In the genomic region with DNA sequence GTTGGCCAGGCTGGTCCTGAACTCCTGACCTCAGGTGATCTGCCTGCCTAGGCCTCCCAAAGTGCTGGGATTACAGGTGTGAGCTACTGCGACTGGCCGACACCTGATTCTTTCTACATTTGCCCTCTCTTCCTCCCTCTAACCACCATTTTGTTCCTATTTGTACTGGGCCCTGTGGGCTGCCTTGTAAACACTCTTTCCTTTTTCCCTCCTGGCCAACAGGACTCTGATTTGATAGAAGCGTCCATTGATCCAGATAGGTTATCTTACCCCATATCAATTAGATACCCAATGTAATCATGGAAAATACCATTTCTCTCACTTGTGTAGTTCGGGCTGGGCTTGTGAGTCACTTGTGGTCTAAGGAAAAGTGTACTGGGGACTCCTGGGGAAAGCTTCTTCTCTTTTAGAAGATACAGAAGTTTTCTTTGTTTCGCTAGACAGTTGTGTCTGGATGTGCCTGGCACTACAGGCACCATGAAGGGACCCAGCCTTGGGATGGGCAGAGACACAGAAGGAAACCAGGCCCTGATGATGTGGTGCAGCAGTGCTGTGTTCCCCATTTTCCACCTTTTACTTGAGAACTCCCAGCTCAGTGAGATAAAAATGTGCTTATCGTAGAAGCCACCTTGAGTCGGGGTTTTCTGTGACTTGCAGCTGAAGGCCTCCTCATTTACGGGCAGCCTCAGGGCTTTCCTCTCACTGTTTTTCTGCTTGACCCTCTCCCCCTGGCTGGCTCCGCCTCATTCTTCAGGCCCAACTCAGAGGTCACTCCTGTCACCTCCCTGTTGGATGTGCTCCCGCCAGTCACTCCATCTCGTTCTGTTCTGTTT, we compare ENCODE assay signal across 1 cellular context.
TF ChIP-seq lines count a peak whose summit lies in the region.

No MANE protein-coding gene starts in this region.

TF ChIP-seq in K562, 482 proteins besides CTCF, POLR2A, EP300 and RAD21 (continued from another document and continues in another):
- TF ChIP-seq, protein P1, sequence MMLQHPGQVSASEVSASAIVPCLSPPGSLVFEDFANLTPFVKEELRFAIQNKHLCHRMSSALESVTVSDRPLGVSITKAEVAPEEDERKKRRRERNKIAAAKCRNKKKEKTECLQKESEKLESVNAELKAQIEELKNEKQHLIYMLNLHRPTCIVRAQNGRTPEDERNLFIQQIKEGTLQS (IDR thresholded peaks at IDR 0.05): peak; percentile 66
- TF ChIP-seq, protein P1 (CRISPR knock-in tag; conservative IDR thresholded peaks at IDR 0.05): peak; percentile 45; the same call in 1 of the 2 replicates
- TF ChIP-seq MTA1 (IDR thresholded peaks at IDR 0.05; ENCODE audit: borderline replicate concordance): peak; percentile 79; the same call in 1 of the 2 replicates
- TF ChIP-seq, protein P2, sequence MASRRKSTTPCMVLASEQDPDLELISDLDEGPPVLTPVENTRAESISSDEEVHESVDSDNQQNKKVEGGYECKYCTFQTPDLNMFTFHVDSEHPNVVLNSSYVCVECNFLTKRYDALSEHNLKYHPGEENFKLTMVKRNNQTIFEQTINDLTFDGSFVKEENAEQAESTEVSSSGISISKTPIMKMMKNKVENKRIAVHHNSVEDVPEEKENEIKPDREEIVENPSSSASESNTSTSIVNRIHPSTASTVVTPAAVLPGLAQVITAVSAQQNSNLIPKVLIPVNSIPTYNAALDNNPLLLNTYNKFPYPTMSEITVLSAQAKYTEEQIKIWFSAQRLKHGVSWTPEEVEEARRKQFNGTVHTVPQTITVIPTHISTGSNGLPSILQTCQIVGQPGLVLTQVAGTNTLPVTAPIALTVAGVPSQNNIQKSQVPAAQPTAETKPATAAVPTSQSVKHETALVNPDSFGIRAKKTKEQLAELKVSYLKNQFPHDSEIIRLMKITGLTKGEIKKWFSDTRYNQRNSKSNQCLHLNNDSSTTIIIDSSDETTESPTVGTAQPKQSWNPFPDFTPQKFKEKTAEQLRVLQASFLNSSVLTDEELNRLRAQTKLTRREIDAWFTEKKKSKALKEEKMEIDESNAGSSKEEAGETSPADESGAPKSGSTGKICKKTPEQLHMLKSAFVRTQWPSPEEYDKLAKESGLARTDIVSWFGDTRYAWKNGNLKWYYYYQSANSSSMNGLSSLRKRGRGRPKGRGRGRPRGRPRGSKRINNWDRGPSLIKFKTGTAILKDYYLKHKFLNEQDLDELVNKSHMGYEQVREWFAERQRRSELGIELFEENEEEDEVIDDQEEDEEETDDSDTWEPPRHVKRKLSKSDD (conservative IDR thresholded peaks at IDR 0.05; ENCODE audit: low read length): no peak
- no peak for TF ChIP-seq ZNF507 (tag; conservative IDR thresholded peaks at IDR 0.05)
- TF ChIP-seq POLR3G (IDR thresholded peaks at IDR 0.05; ENCODE audit: extremely low read depth, insufficient read length, insufficient replicate concordance): no peak
- peak; percentile 63; the same call in 1 of the 2 replicates for TF ChIP-seq FOXJ2 (tag; IDR thresholded peaks at IDR 0.05)
- TF ChIP-seq BACH1 (tag; IDR thresholded peaks at IDR 0.05): peak; percentile 68; the same call in 1 of the 2 replicates
- no peak for TF ChIP-seq ZNF717 (CRISPR knock-in tag; IDR thresholded peaks at IDR 0.05)
- no peak for TF ChIP-seq KAT7 (CRISPR knock-in tag; IDR thresholded peaks at IDR 0.05; ENCODE audit: borderline replicate concordance)
- peak; percentile 84 for TF ChIP-seq HDAC2 (IDR thresholded peaks at IDR 0.05)
- TF ChIP-seq, protein P3, sequence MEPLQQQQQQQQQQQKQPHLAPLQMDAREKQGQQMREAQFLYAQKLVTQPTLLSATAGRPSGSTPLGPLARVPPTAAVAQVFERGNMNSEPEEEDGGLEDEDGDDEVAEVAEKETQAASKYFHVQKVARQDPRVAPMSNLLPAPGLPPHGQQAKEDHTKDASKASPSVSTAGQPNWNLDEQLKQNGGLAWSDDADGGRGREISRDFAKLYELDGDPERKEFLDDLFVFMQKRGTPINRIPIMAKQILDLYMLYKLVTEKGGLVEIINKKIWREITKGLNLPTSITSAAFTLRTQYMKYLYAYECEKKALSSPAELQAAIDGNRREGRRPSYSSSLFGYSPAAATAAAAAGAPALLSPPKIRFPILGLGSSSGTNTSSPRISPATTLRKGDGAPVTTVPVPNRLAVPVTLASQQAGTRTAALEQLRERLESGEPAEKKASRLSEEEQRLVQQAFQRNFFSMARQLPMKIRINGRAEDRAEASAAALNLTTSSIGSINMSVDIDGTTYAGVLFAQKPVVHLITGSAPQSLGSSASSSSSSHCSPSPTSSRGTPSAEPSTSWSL (CRISPR knock-in tag; IDR thresholded peaks at IDR 0.05; ENCODE audit: borderline replicate concordance): no peak
- TF ChIP-seq SMARCA4 (IDR thresholded peaks at IDR 0.05): peak; percentile 97
- no peak for TF ChIP-seq SP1 (CRISPR knock-in tag; IDR thresholded peaks at IDR 0.05)
- TF ChIP-seq NUFIP1 (IDR thresholded peaks at IDR 0.05; ENCODE audit: partially characterized antibody): peak; percentile 39
- TF ChIP-seq, protein P4, sequence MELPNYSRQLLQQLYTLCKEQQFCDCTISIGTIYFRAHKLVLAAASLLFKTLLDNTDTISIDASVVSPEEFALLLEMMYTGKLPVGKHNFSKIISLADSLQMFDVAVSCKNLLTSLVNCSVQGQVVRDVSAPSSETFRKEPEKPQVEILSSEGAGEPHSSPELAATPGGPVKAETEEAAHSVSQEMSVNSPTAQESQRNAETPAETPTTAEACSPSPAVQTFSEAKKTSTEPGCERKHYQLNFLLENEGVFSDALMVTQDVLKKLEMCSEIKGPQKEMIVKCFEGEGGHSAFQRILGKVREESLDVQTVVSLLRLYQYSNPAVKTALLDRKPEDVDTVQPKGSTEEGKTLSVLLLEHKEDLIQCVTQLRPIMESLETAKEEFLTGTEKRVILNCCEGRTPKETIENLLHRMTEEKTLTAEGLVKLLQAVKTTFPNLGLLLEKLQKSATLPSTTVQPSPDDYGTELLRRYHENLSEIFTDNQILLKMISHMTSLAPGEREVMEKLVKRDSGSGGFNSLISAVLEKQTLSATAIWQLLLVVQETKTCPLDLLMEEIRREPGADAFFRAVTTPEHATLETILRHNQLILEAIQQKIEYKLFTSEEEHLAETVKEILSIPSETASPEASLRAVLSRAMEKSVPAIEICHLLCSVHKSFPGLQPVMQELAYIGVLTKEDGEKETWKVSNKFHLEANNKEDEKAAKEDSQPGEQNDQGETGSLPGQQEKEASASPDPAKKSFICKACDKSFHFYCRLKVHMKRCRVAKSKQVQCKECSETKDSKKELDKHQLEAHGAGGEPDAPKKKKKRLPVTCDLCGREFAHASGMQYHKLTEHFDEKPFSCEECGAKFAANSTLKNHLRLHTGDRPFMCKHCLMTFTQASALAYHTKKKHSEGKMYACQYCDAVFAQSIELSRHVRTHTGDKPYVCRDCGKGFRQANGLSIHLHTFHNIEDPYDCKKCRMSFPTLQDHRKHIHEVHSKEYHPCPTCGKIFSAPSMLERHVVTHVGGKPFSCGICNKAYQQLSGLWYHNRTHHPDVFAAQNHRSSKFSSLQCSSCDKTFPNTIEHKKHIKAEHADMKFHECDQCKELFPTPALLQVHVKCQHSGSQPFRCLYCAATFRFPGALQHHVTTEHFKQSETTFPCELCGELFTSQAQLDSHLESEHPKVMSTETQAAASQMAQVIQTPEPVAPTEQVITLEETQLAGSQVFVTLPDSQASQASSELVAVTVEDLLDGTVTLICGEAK (IDR thresholded peaks at IDR 0.05): no peak
- TF ChIP-seq, protein P4 (CRISPR knock-in tag; IDR thresholded peaks at IDR 0.05): no peak
- 0 out of 2 replicates have a peak, but pooled peaks have one; percentile 25 for TF ChIP-seq NCOA6 (IDR thresholded peaks at IDR 0.05)
- TF ChIP-seq, protein P5, sequence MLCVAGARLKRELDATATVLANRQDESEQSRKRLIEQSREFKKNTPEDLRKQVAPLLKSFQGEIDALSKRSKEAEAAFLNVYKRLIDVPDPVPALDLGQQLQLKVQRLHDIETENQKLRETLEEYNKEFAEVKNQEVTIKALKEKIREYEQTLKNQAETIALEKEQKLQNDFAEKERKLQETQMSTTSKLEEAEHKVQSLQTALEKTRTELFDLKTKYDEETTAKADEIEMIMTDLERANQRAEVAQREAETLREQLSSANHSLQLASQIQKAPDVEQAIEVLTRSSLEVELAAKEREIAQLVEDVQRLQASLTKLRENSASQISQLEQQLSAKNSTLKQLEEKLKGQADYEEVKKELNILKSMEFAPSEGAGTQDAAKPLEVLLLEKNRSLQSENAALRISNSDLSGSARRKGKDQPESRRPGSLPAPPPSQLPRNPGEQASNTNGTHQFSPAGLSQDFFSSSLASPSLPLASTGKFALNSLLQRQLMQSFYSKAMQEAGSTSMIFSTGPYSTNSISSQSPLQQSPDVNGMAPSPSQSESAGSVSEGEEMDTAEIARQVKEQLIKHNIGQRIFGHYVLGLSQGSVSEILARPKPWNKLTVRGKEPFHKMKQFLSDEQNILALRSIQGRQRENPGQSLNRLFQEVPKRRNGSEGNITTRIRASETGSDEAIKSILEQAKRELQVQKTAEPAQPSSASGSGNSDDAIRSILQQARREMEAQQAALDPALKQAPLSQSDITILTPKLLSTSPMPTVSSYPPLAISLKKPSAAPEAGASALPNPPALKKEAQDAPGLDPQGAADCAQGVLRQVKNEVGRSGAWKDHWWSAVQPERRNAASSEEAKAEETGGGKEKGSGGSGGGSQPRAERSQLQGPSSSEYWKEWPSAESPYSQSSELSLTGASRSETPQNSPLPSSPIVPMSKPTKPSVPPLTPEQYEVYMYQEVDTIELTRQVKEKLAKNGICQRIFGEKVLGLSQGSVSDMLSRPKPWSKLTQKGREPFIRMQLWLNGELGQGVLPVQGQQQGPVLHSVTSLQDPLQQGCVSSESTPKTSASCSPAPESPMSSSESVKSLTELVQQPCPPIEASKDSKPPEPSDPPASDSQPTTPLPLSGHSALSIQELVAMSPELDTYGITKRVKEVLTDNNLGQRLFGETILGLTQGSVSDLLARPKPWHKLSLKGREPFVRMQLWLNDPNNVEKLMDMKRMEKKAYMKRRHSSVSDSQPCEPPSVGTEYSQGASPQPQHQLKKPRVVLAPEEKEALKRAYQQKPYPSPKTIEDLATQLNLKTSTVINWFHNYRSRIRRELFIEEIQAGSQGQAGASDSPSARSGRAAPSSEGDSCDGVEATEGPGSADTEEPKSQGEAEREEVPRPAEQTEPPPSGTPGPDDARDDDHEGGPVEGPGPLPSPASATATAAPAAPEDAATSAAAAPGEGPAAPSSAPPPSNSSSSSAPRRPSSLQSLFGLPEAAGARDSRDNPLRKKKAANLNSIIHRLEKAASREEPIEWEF (CRISPR knock-in tag; IDR thresholded peaks at IDR 0.05): no peak; the same call in 1 of the 2 replicates
- TF ChIP-seq TEAD4 (IDR thresholded peaks at IDR 0.05; ENCODE audit: low read length): peak; percentile 96
- no peak for TF ChIP-seq TEAD4 (CRISPR knock-in tag; IDR thresholded peaks at IDR 0.05; ENCODE audit: borderline replicate concordance)
- TF ChIP-seq, protein P6, sequence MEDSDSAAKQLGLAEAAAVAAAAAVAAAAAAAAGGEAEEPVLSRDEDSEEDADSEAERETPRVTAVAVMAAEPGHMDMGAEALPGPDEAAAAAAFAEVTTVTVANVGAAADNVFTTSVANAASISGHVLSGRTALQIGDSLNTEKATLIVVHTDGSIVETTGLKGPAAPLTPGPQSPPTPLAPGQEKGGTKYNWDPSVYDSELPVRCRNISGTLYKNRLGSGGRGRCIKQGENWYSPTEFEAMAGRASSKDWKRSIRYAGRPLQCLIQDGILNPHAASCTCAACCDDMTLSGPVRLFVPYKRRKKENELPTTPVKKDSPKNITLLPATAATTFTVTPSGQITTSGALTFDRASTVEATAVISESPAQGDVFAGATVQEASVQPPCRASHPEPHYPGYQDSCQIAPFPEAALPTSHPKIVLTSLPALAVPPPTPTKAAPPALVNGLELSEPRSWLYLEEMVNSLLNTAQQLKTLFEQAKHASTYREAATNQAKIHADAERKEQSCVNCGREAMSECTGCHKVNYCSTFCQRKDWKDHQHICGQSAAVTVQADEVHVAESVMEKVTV (CRISPR knock-in tag; IDR thresholded peaks at IDR 0.05): no peak; the same call in 1 of the 2 replicates
- TF ChIP-seq CHD1 (IDR thresholded peaks at IDR 0.05; ENCODE audit: low read length): no peak
- no peak for TF ChIP-seq ZNF695 (CRISPR knock-in tag; IDR thresholded peaks at IDR 0.05)
- TF ChIP-seq TRIM28 (IDR thresholded peaks at IDR 0.05): peak; percentile 83; the same call in 1 of the 2 replicates
- no peak for TF ChIP-seq PHTF2 (CRISPR knock-in tag; IDR thresholded peaks at IDR 0.05)
- peak; percentile 95 for TF ChIP-seq ZNF766 (CRISPR knock-in tag; conservative IDR thresholded peaks at IDR 0.05)
- TF ChIP-seq, protein P7, sequence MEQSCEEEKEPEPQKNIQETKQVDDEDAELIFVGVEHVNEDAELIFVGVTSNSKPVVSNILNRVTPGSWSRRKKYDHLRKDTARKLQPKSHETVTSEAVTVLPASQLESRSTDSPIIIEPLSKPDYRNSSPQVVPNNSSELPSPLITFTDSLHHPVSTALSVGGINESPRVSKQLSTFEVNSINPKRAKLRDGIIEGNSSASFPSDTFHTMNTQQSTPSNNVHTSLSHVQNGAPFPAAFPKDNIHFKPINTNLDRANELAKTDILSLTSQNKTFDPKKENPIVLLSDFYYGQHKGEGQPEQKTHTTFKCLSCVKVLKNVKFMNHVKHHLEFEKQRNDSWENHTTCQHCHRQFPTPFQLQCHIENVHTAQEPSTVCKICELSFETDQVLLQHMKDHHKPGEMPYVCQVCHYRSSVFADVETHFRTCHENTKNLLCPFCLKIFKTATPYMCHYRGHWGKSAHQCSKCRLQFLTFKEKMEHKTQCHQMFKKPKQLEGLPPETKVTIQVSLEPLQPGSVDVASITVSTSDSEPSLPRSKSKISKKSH (CRISPR knock-in tag; IDR thresholded peaks at IDR 0.05): no peak
- peak; percentile 72 for TF ChIP-seq NR2C1 (IDR thresholded peaks at IDR 0.05)
- peak; percentile 79 for TF ChIP-seq NR2C1 (tag; IDR thresholded peaks at IDR 0.05)
- TF ChIP-seq MEF2D (tag; conservative IDR thresholded peaks at IDR 0.05; ENCODE audit: low read depth): no peak
